ENCODE assay signal across 8 cellular contexts in genomic region chr7:2520131-2520807, GRCh38. TPM values are rescaled to one million over a fixed set of nuclear protein-coding genes. Genes with fewer than 3 reads are reported as not detected.
DNase-seq lines count a peak whose midpoint lies in the region; ATAC-seq, FAIRE-seq and TF ChIP-seq lines count a peak whose summit lies in the region.

No MANE protein-coding gene starts in this region.

- no peak for TF ChIP-seq EP300 in SK-N-SH (IDR thresholded peaks at IDR 0.05; ENCODE audit: borderline replicate concordance in 1 of 2, low read depth in 1 of 2, low read length in 1 of 2)
- no peak for TF ChIP-seq EP300 in H1 (IDR thresholded peaks at IDR 0.05; ENCODE audit: borderline replicate concordance in 1 of 2, low read depth in 2 of 2, low read length in 2 of 2)

- H3K36me3 ChIP-seq in SK-N-SH (replicated peaks in 1 of 2; ENCODE audit: control insufficient read depth in 1 of 2, insufficient read depth in 2 of 2, low read length in 1 of 2) (no peaks in the 10 kb centered on the region), H1 (ENCODE audit: control insufficient read depth in 2 of 4, insufficient read depth in 4 of 4, low read length in 3 of 4) (peaks cover 0 to 2% (median under 1%) of the 10 kb centered on the region in 4 experiments; a peak in 4 of 8 replicates)

- TF ChIP-seq CTCF in GM13977 (IDR thresholded peaks at IDR 0.05; ENCODE audit: extremely low read depth, insufficient read depth, missing control alignments) (no peak), SK-N-SH (IDR thresholded peaks at IDR 0.05) (peak; percentile 39), H1 (IDR thresholded peaks at IDR 0.05; ENCODE audit: control extremely low read depth in 1 of 3, insufficient read depth in 1 of 3, low read depth in 1 of 3, low read length in 3 of 3) (peak in 1 of 3 experiments; percentile 4; a peak in 1 of 4 replicates), neural crest cell (conservative IDR thresholded peaks at IDR 0.05) (peak; percentile 24), omental fat pad (IDR thresholded peaks at IDR 0.05) (no peak)

- H4K8ac ChIP-seq in H1 (ENCODE audit: extremely low read depth, insufficient read depth, low read length) = no peak overlapping the region

- no peak for ATAC-seq in omental fat pad (ENCODE audit: low FRiP score)
- ATAC-seq in GM18861 (IDR thresholded peaks at IDR 0.05; ENCODE audit: unreplicated experiment) = no peak

- peaks cover 48% of the 10 kb centered on the region for H3K79me2 ChIP-seq in SK-N-SH (ENCODE audit: insufficient read depth)
- H3K79me2 ChIP-seq in H1 (ENCODE audit: control insufficient read depth in 1 of 2, insufficient read depth in 2 of 2, low read length in 2 of 2) = peaks cover 0 to 20% of the 10 kb centered on the region in 2 experiments; a peak in 3 of 4 replicates

- POLR2A ChIA-PET in SK-N-SH (lab: Yijun Ruan, JAX) = no interaction called here
- POLR2A ChIA-PET in H1 (lab: Charles Lee; ENCODE audit: partially characterized antibody) = interaction anchor here (0.5 to 1.4 kb wide), 4 partner anchors 19 to 91 kb away, joined by 3 to 5 read pairs (median 4); no protein-coding TSS in a partner anchor

- H3K23me2 ChIP-seq in H1 (ENCODE audit: low read depth, low read length) = peaks cover 21% of the 10 kb centered on the region

- H3K4me1 ChIP-seq in SK-N-SH (ENCODE audit: control insufficient read depth in 1 of 2, insufficient read depth in 2 of 2, low read depth in 1 of 2, low read length in 1 of 2) (peaks cover 66 to 75% of the 10 kb centered on the region in 2 experiments; a peak in 3 of 4 replicates), H1 (replicated peaks in 1 of 4; ENCODE audit: control insufficient read depth in 3 of 4, insufficient read depth in 4 of 4, low read length in 3 of 4) (peaks cover 3 to 62% (median 54%) of the 10 kb centered on the region in 4 experiments)

- H3K9me2 ChIP-seq in SK-N-SH = no peaks in the 10 kb centered on the region

- H3K4me1 Mint-ChIP-seq in neural crest cell = peaks cover 48% of the 10 kb centered on the region

- peak overlapping the region; percentile 50 for H3K27ac Mint-ChIP-seq in neural crest cell (ENCODE audit: unreplicated experiment)

- H3K9me3 ChIP-seq in SK-N-SH = no peaks in the 10 kb centered on the region
- H3K9me3 ChIP-seq in H1 (ENCODE audit: insufficient read depth in 2 of 2, low read depth in 1 of 2, low read length in 1 of 2) = no peaks in the 10 kb centered on the region

- no peak overlapping the region for H4K5ac ChIP-seq in H1 (ENCODE audit: insufficient read length, low read depth, low read length)

- H3K18ac ChIP-seq in H1 (ENCODE audit: extremely low read depth, low read length) = no peak overlapping the region; the same call in 1 of the 2 replicates

- H3K4me3 Mint-ChIP-seq in neural crest cell = peak overlapping the region; percentile 95

- peaks cover 9% of the 10 kb centered on the region for H3K27me3 Mint-ChIP-seq in neural crest cell (ENCODE audit: low read depth)

- H3K56ac ChIP-seq in H1 (replicated peaks; ENCODE audit: insufficient read length, low read depth, low read length) = no peak overlapping the region

- H3K4ac ChIP-seq in H1 (replicated peaks; ENCODE audit: insufficient read length, low read depth, low read length) = no peak overlapping the region

- peaks cover 26% of the 10 kb centered on the region for H3F3A ChIP-seq in SK-N-SH (replicated peaks; ENCODE audit: insufficient read depth)

- H4K20me1 ChIP-seq in SK-N-SH (ENCODE audit: insufficient read depth) (peaks cover 10% of the 10 kb centered on the region; the same call in 1 of the 2 replicates), H1 (replicated peaks in 1 of 2; ENCODE audit: control insufficient read depth in 1 of 2, insufficient read depth in 2 of 2, low read length in 2 of 2) (peaks cover 14 to 22% of the 10 kb centered on the region in 2 experiments)

- H3K9me3 Mint-ChIP-seq in neural crest cell = no peaks in the 10 kb centered on the region

- no peak overlapping the region for H2BK12ac ChIP-seq in H1 (ENCODE audit: low read depth, low read length)

- no peaks in the 10 kb centered on the region for H3K36me3 Mint-ChIP-seq in neural crest cell (ENCODE audit: low read depth)

- H3K4me2 ChIP-seq in SK-N-SH = peak overlapping the region; percentile 90
- H3K4me2 ChIP-seq in H1 (ENCODE audit: insufficient read depth in 1 of 2, low read depth in 2 of 2, low read length in 2 of 2) = peak overlapping the region; percentile 85 to 88

- H3K14ac ChIP-seq in H1 (ENCODE audit: insufficient read length) = no peak overlapping the region

- CTCF ChIA-PET in SK-N-SH (lab: Yijun Ruan, JAX) = interaction anchor here (0.9 to 1.6 kb wide), 5 partner anchors 10 to 69 kb away, joined by 3 to 8 read pairs (median 3); no protein-coding TSS in a partner anchor
- CTCF ChIA-PET in H1 (lab: Charles Lee; ENCODE audit: partially characterized antibody) = interaction anchor here (0.6 to 0.9 kb wide), 2 partner anchors 42 to 203 kb away, joined by 4 read pairs; no protein-coding TSS in a partner anchor

- peak overlapping the region; percentile 56; the same call in 1 of the 2 replicates for H3K9ac ChIP-seq in SK-N-SH
- H3K9ac ChIP-seq in H1 (replicated peaks in 1 of 4; ENCODE audit: extremely low read depth in 1 of 4, low read depth in 3 of 4, low read length in 3 of 4) = peak overlapping the region in 2 of 4 experiments; percentile 8 to 16; a peak in 2 of 7 replicates

- no peak overlapping the region for H3K23ac ChIP-seq in H1 (ENCODE audit: insufficient read length)

- TF ChIP-seq POLR2A in H1 (IDR thresholded peaks at IDR 0.05; ENCODE audit: control extremely low read depth in 1 of 2, low read depth in 2 of 2, low read length in 2 of 2) = no peak; a peak in 1 of 3 replicates

- H2BK5ac ChIP-seq in H1 (ENCODE audit: low read depth, low read length) = no peak overlapping the region

- H2AFZ ChIP-seq in SK-N-SH (ENCODE audit: low read depth) = no peak overlapping the region
- no peak overlapping the region for H2AFZ ChIP-seq in H1 (ENCODE audit: low read length)

- no peak overlapping the region for H2BK15ac ChIP-seq in H1 (ENCODE audit: low read length)

- H2BK120ac ChIP-seq in H1 (replicated peaks; ENCODE audit: low read depth, low read length) = no peak overlapping the region

- TF ChIP-seq RAD21 in SK-N-SH (IDR thresholded peaks at IDR 0.05; ENCODE audit: low read length) (peak; percentile 10), H1 (IDR thresholded peaks at IDR 0.05 in 1 of 2, conservative IDR thresholded peaks at IDR 0.05 in 1 of 2; ENCODE audit: low read depth in 2 of 2, low read length in 2 of 2) (no peak)

- H3K4me3 ChIP-seq in SK-N-SH (ENCODE audit: low read depth in 2 of 2, low read length in 1 of 2) (peak overlapping the region; percentile 60 to 78), H1 (ENCODE audit: extremely low read depth in 1 of 4, insufficient read depth in 2 of 4, low read depth in 3 of 4, low read length in 4 of 4) (peak overlapping the region; percentile 56 to 73 (median 65))

- FAIRE-seq in H1 (lab: Jason Lieb, UNC) = no peak

- H2AK5ac ChIP-seq in H1 (ENCODE audit: low read depth, low read length) = no peak overlapping the region

- WGBS in SK-N-SH (ENCODE audit: low lambda C conversion rate) = 8% methylated on average over 24 of the region's 38 CpGs
- 12% methylated on average over 24 of the region's 38 CpGs; no CpG with 5 or more reads in 1 of the 2 experiments for WGBS in H1 (ENCODE audit: extremely low coverage in 1 of 2, insufficient coverage in 1 of 2, insufficient read length in 1 of 2, insufficient replicate concordance in 2 of 2, low coverage in 1 of 2, low lambda C conversion rate in 2 of 2, missing lambda C conversion rate in 1 of 2), 2 experiments

- no peak overlapping the region for H4K91ac ChIP-seq in H1 (replicated peaks; ENCODE audit: insufficient read length, low read length)

- H3K27me3 ChIP-seq in SK-N-SH (ENCODE audit: insufficient read depth) (no peaks in the 10 kb centered on the region), H1 (replicated peaks in 1 of 4; ENCODE audit: control insufficient read depth in 3 of 4, extremely low read depth in 1 of 4, insufficient read depth in 3 of 4, low read length in 3 of 4) (peaks cover 0 to 22% (median 12%) of the 10 kb centered on the region in 4 experiments; a peak in 6 of 7 replicates)

- H2BK20ac ChIP-seq in H1 (ENCODE audit: low read length) = 0 out of 2 replicates have a peak overlapping the region, but pooled peaks have one; percentile 61

- no peaks in the 10 kb centered on the region; the same call in 1 of the 2 replicates for H3K79me1 ChIP-seq in H1 (ENCODE audit: low read depth, low read length)

- no peak overlapping the region; a peak in 1 of 4 replicates for H3K27ac ChIP-seq in SK-N-SH (ENCODE audit: low read depth in 2 of 2, low read length in 1 of 2)
- no peak overlapping the region for H3K27ac ChIP-seq in H1 (ENCODE audit: low read depth, low read length)

- in situ Hi-C loops in GM13977 (cut with MboI; ENCODE audit: low pct_unique_long_range_greater_than_20kb, low sequenced_read_pairs, unreplicated experiment) = no loop called here

- DNase-seq in AG08395 (ENCODE audit: low spot score) (peak; percentile 52), GM13977 (ENCODE audit: low spot score) (peak; percentile 64), SK-N-SH (peak; percentile 90), H1 (ENCODE audit: low read depth in 1 of 2, low spot score in 2 of 2) (no peak), neural crest cell (ENCODE audit: low read depth, low spot score) (peak; percentile 39), omental fat pad (ENCODE audit: low spot score) (no peak), DMS153 (lab: John Stamatoyannopoulos, UW) (no peak)

RNA-seq across cellular contexts. Expression of gene LFNG, which starts 0.7 kb away (rescaled TPM):
- polyA plus RNA-seq in SK-N-SH (2012; rRNA removed) (7.6 and 9.4 TPM in 2 replicates), H1 (2011; rRNA removed) (35.6 and 53.0 TPM in 2 replicates)
- 3.5 and 5.9 TPM in 2 replicates for polyA plus RNA-seq in SK-N-SH (2012; cell fraction: cytosol; rRNA removed)
- 13.3 and 14.4 TPM in 2 replicates for polyA plus RNA-seq in SK-N-SH (2012; cell fraction: nucleus; rRNA removed)
- 28.9 and 31.6 TPM in 2 replicates for total RNA-seq in H1 (2021; fragmentation: NEBNext Ultra II Directional; extraction: Animal tissue kit (Norgen Biotek cat#: 25700))
- 34.6 TPM for polyA plus RNA-seq in H1 (2011; cell fraction: cytosol; rRNA removed)
- 59.9 TPM for polyA plus RNA-seq in H1 (2011; cell fraction: nucleus; rRNA removed)
- 25.2 to 37.3 TPM (median 35.0 TPM) in 4 replicates for polyA plus RNA-seq in H1 (2012, experiment 1 of 2)
- 31.6 TPM for polyA plus RNA-seq in H1 (2012, experiment 2 of 2)
- 26.6 TPM for polyA plus RNA-seq in H1 (2013, experiment 1 of 2)
- 29.4 TPM for polyA plus RNA-seq in H1 (2013, experiment 2 of 2)
- 15.4 and 17.4 TPM in 2 replicates for polyA minus RNA-seq in H1 (2011; rRNA and poly(A)+ RNA removed)
- 36.6 TPM for polyA minus RNA-seq in H1 (2011; cell fraction: cytosol; rRNA and poly(A)+ RNA removed)
- polyA minus RNA-seq in H1 (2011; cell fraction: nucleus; rRNA and poly(A)+ RNA removed) = 37.5 TPM
- total RNA-seq in neural crest cell (39.0 and 44.9 TPM in 2 replicates), omental fat pad (10 to 100 TPM in 3 of 4 donors, 1 to 10 TPM in 1; 4.7 to 25.9 (median 21.6) TPM)

RNA-seq across cellular contexts. Expression of gene BRAT1, which starts 35.1 kb away (rescaled TPM):
- polyA plus RNA-seq in SK-N-SH (2012; rRNA removed) = 34.1 and 36.2 TPM in 2 replicates
- polyA plus RNA-seq in SK-N-SH (2012; cell fraction: cytosol; rRNA removed) = 8.3 and 16.1 TPM in 2 replicates
- 154 and 256 TPM in 2 replicates for polyA plus RNA-seq in SK-N-SH (2012; cell fraction: nucleus; rRNA removed)
- total RNA-seq in H1 (2021; fragmentation: NEBNext Ultra II Directional; extraction: Animal tissue kit (Norgen Biotek cat#: 25700)) = 42.3 and 45.2 TPM in 2 replicates
- 36.8 and 60.5 TPM in 2 replicates for polyA plus RNA-seq in H1 (2011; rRNA removed)
- 40.8 TPM for polyA plus RNA-seq in H1 (2011; cell fraction: cytosol; rRNA removed)
- polyA plus RNA-seq in H1 (2011; cell fraction: nucleus; rRNA removed) = 163 TPM
- 30.5 to 38.9 TPM (median 37.6 TPM) in 4 replicates for polyA plus RNA-seq in H1 (2012, experiment 1 of 2)
- polyA plus RNA-seq in H1 (2012, experiment 2 of 2) = 34.5 TPM
- polyA plus RNA-seq in H1 (2013, experiment 1 of 2) = 25.6 TPM
- polyA plus RNA-seq in H1 (2013, experiment 2 of 2) = 21.6 TPM
- polyA minus RNA-seq in H1 (2011; rRNA and poly(A)+ RNA removed) = 10.4 and 12.6 TPM in 2 replicates
- polyA minus RNA-seq in H1 (2011; cell fraction: cytosol; rRNA and poly(A)+ RNA removed) = 21.5 TPM
- 25.1 TPM for polyA minus RNA-seq in H1 (2011; cell fraction: nucleus; rRNA and poly(A)+ RNA removed)
- total RNA-seq in neural crest cell = 47.3 and 52.7 TPM in 2 replicates
- total RNA-seq in omental fat pad = 10 to 100 TPM; 22.7 to 33.1 (median 26.3) TPM

RNA-seq across cellular contexts. Expression of gene IQCE, which starts 38.5 kb away (rescaled TPM):
- 14.4 and 15.1 TPM in 2 replicates for polyA plus RNA-seq in SK-N-SH (2012; rRNA removed)
- 11.2 and 12.8 TPM in 2 replicates for polyA plus RNA-seq in SK-N-SH (2012; cell fraction: cytosol; rRNA removed)
- polyA plus RNA-seq in SK-N-SH (2012; cell fraction: nucleus; rRNA removed) = 37.7 and 46.3 TPM in 2 replicates
- 4.9 and 5.7 TPM in 2 replicates for total RNA-seq in H1 (2021; fragmentation: NEBNext Ultra II Directional; extraction: Animal tissue kit (Norgen Biotek cat#: 25700))
- 2.2 and 3.1 TPM in 2 replicates for polyA plus RNA-seq in H1 (2011; rRNA removed)
- 3.1 TPM for polyA plus RNA-seq in H1 (2011; cell fraction: cytosol; rRNA removed)
- 7.4 TPM for polyA plus RNA-seq in H1 (2011; cell fraction: nucleus; rRNA removed)
- 3.0 to 4.0 TPM (median 3.7 TPM) in 4 replicates for polyA plus RNA-seq in H1 (2012, experiment 1 of 2)
- polyA plus RNA-seq in H1 (2012, experiment 2 of 2) = 2.0 TPM
- 2.6 TPM for polyA plus RNA-seq in H1 (2013, experiment 1 of 2)
- polyA plus RNA-seq in H1 (2013, experiment 2 of 2) = 2.5 TPM
- polyA minus RNA-seq in H1 (2011; rRNA and poly(A)+ RNA removed) = 2.8 and 3.1 TPM in 2 replicates
- polyA minus RNA-seq in H1 (2011; cell fraction: cytosol; rRNA and poly(A)+ RNA removed) = 2.8 TPM
- polyA minus RNA-seq in H1 (2011; cell fraction: nucleus; rRNA and poly(A)+ RNA removed) = 6.4 TPM
- 18.4 and 22.4 TPM in 2 replicates for total RNA-seq in neural crest cell
- total RNA-seq in omental fat pad = 10 to 100 TPM in 3 of 4 donors, 1 to 10 TPM in 1; 6.6 to 14.3 (median 12.8) TPM

RNA-seq across cellular contexts. Expression of gene GRIFIN, which starts 44.1 kb away (rescaled TPM):
- polyA plus RNA-seq in SK-N-SH (2012; rRNA removed) = not detected in 2 replicates
- not detected in 2 replicates for polyA plus RNA-seq in SK-N-SH (2012; cell fraction: cytosol; rRNA removed)
- not detected in 2 replicates for polyA plus RNA-seq in SK-N-SH (2012; cell fraction: nucleus; rRNA removed)
- total RNA-seq in H1 (2021; fragmentation: NEBNext Ultra II Directional; extraction: Animal tissue kit (Norgen Biotek cat#: 25700)) = not detected in 2 replicates
- polyA plus RNA-seq in H1 (2011; rRNA removed) = not detected in 2 replicates
- not detected for polyA plus RNA-seq in H1 (2011; cell fraction: cytosol; rRNA removed)
- polyA plus RNA-seq in H1 (2011; cell fraction: nucleus; rRNA removed) = not detected
- polyA plus RNA-seq in H1 (2012, experiment 1 of 2) = not detected in 4 replicates
- polyA plus RNA-seq in H1 (2012, experiment 2 of 2) = not detected
- not detected for polyA plus RNA-seq in H1 (2013, experiment 1 of 2)
- not detected for polyA plus RNA-seq in H1 (2013, experiment 2 of 2)
- not detected in 2 replicates for polyA minus RNA-seq in H1 (2011; rRNA and poly(A)+ RNA removed)
- not detected for polyA minus RNA-seq in H1 (2011; cell fraction: cytosol; rRNA and poly(A)+ RNA removed)
- not detected for polyA minus RNA-seq in H1 (2011; cell fraction: nucleus; rRNA and poly(A)+ RNA removed)
- total RNA-seq in neural crest cell = not detected in 2 replicates
- total RNA-seq in omental fat pad = not detected

Comparison
In these comparisons a context has a peak if more than half of its experiments do, and no peak if none do; other contexts are left out.
1. DNase-seq: peak in AG08395 (single experiment), GM13977 (single experiment), SK-N-SH (single experiment) and neural crest cell (single experiment); none in H1 (0 of 2), omental fat pad (single experiment) and DMS153 (single experiment).
2. CTCF ChIP-seq: peak in SK-N-SH (single experiment) and neural crest cell (single experiment); none in GM13977 (single experiment) and omental fat pad (0 of 3).